23 cellular contexts compared by ENCODE assay signal in the genomic region with DNA sequence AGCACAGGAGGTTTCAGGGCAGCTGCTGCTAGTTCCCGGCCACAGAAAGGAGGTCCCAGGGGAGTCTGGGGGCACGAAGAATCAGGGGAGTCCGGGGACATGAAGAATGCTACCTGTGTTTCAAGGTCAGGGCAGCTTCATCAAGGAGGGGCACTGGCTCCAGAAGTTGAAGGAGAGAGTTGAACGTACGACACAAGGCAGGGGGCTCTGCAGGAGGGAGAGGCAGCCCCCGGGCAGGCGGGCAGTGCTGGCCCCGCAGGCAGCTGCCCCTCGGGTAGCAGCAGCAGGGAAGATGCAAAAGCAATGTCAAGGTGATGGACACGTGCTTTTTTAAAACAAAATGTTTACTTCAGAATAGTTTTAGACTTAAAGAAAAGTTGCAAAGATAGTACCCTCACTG.
DNase-seq lines count a peak whose midpoint lies in the region; FAIRE-seq and TF ChIP-seq lines count a peak whose summit lies in the region.
"Had no signal": no experiment of that assay in that cellular context is flagged by ENCODE, and none has a peak within 500 bp of the region (broad histone marks: within the 10 kb centered on the region; RNA-seq: fewer than 3 reads in every experiment).

No MANE protein-coding gene starts in this region.

- H4K91ac ChIP-seq in neuronal stem cell (ENCODE audit: low read depth, low read length, poor library complexity), result no peak overlapping the region

- H3K79me1 ChIP-seq in neuronal stem cell (ENCODE audit: low read depth, low read length), result no peaks in the 10 kb centered on the region

- H2BK15ac ChIP-seq in neuronal stem cell (ENCODE audit: low read length), result no peak overlapping the region

- FAIRE-seq in GM12891 (lab: Jason Lieb, UNC), result no peak
- FAIRE-seq: A204.1, D721Med, G401.6, GM12892, GM18507, GM19239 had no signal

- no peaks in the 10 kb centered on the region for H3K27me3 ChIP-seq in neuronal stem cell (ENCODE audit: control insufficient read depth in 3 of 3, insufficient read depth in 3 of 3, low read depth in 1 of 3, low read length in 3 of 3)
- H3K27me3 ChIP-seq: BLaER1 had no signal

- peak; percentile 29 for DNase-seq in islet precursor cell
- DNase-seq in neuronal stem cell (ENCODE audit: low spot score), result no peak
- DNase-seq in NCI-H2029 treated with DMSO at 0.1 percent for 48 hours (lab: John Stamatoyannopoulos, UW), result no peak
- no peak for DNase-seq in GM12891 (ENCODE audit: insufficient read length, low spot score)
- DNase-seq in COLO668 (lab: John Stamatoyannopoulos, UW; ENCODE audit: unreplicated experiment), result no peak
- DNase-seq: 8988T; ACHN; BE2C; C1 segment of cervical spinal cord; Caco-2; Calu3; CD4-positive, alpha-beta memory T cell; CD4-positive, CD25-positive, alpha-beta regulatory T cell; CD8-positive, alpha-beta memory T cell; DMS79 treated with DMSO at 0.1 percent for 48 hours; GF-D8 had no signal

- H2AFZ ChIP-seq in neuronal stem cell (ENCODE audit: low read length), result no peak overlapping the region

- H3K4me1 ChIP-seq in neuronal stem cell (ENCODE audit: control insufficient read depth in 2 of 2, insufficient read depth in 1 of 2, low read depth in 1 of 2, low read length in 2 of 2), result peaks cover 0 to 3% of the 10 kb centered on the region in 2 donors
- H3K4me1 ChIP-seq: BE2C, Caco-2 had no signal

- no CpG with 5 or more reads among the region's 10 CpGs for WGBS in neuronal stem cell (ENCODE audit: extremely low coverage in 2 of 2, insufficient read length in 2 of 2, insufficient replicate concordance in 1 of 2), 2 donors

- peak overlapping the region; percentile 43 for H2BK120ac ChIP-seq in neuronal stem cell (ENCODE audit: low read depth, low read length)

- H2AK5ac ChIP-seq in neuronal stem cell (ENCODE audit: low read depth, low read length), result peak overlapping the region; percentile 14

- no peaks in the 10 kb centered on the region for H3K36me3 ChIP-seq in neuronal stem cell (replicated peaks in 1 of 2; ENCODE audit: control insufficient read depth in 2 of 2, insufficient read depth in 2 of 2, low read length in 2 of 2)
- H3K36me3 ChIP-seq: BE2C, BLaER1 had no signal

- H3K4me3 ChIP-seq in neuronal stem cell (ENCODE audit: low read length in 2 of 2), result no peak overlapping the region
- H3K4me3 ChIP-seq: BLaER1 had no signal

- H2BK12ac ChIP-seq in neuronal stem cell (ENCODE audit: low read length), result no peak overlapping the region

- H3K27ac ChIP-seq in neuronal stem cell (replicated peaks; ENCODE audit: low read length), result no peak overlapping the region
- H3K27ac ChIP-seq: BLaER1 had no signal

- H3K4me2 ChIP-seq in neuronal stem cell (ENCODE audit: insufficient read depth, low read length, poor library complexity, severe bottlenecking), result no peak overlapping the region

- no peak overlapping the region for H3K4ac ChIP-seq in neuronal stem cell (ENCODE audit: low read length)

- peaks cover 5 to 6% of the 10 kb centered on the region in 2 donors for H3K9me3 ChIP-seq in neuronal stem cell (replicated peaks in 1 of 2; ENCODE audit: control insufficient read depth in 2 of 2, insufficient read depth in 1 of 2, low read depth in 1 of 2, low read length in 2 of 2)
- H3K9me3 ChIP-seq: BE2C had no signal

- H2BK5ac ChIP-seq in neuronal stem cell (ENCODE audit: low read length), result no peak overlapping the region

- H3K9ac ChIP-seq in neuronal stem cell (ENCODE audit: low read depth, low read length, poor library complexity), result no peak overlapping the region
- H3K9ac ChIP-seq: BLaER1 had no signal

- TF ChIP-seq POLR2A in GM12891 (IDR thresholded peaks at IDR 0.05; ENCODE audit: low read depth, low read length), result no peak

- H3K18ac ChIP-seq in neuronal stem cell (ENCODE audit: low read length), result peak overlapping the region; percentile 8

- H4K8ac ChIP-seq in neuronal stem cell (ENCODE audit: low read depth, low read length), result peak overlapping the region; percentile 98

- H3K23ac ChIP-seq in neuronal stem cell (ENCODE audit: low read depth, low read length, poor library complexity), result peak overlapping the region; percentile 39

- no peak overlapping the region for H3K14ac ChIP-seq in neuronal stem cell (ENCODE audit: low read length)

TF ChIP-seq in GM12891, 5 proteins besides CTCF, POLR2A, EP300 and RAD21:
- no peak for TF ChIP-seq SPI1 (IDR thresholded peaks at IDR 0.05; ENCODE audit: low read depth, low read length)
- no peak for TF ChIP-seq POLR2AphosphoS5 (IDR thresholded peaks at IDR 0.05; ENCODE audit: low read depth, low read length)
- no peak for TF ChIP-seq PAX5 (IDR thresholded peaks at IDR 0.05; ENCODE audit: insufficient read depth, low read length, severe bottlenecking)
- no peak for TF ChIP-seq TAF1 (IDR thresholded peaks at IDR 0.05; ENCODE audit: low read depth, low read length)
- TF ChIP-seq POU2F2 (IDR thresholded peaks at IDR 0.05; ENCODE audit: low read depth, low read length), result no peak
